ENCODE assay signal across 8 cellular contexts in the genomic region with DNA sequence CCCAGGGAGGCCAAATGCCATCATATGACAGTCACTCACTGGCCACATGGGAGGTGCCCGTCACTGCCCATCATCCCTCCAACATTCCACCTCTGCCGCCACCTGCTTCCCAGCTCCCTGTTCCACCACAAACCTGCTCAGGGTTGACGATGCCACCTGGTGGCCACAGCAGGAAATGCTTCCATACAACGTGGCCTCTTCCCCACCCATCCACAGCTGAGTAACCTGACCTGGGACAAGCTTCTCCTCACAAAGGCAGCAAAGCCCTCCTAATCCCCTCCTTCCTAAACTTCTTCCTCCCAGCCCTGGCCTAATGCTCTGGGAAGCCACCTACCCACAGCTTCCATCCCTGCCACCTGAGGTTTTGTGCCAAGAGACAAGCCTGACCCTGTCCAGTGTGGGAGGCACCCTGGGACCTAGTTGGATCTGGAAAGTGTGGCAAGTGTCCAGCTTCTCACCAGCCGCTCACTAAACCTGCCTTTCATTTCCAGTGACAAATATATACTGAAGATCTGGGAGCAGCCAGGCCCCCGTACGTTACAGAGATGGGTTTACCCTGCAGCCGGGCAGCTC. TPM values are rescaled to one million over a fixed set of nuclear protein-coding genes. Genes with fewer than 3 reads are reported as not detected.
DNase-seq lines count a peak whose midpoint lies in the region; ATAC-seq lines count a peak whose summit lies in the region.

No MANE protein-coding gene starts in this region.

- peaks cover 6% of the 10 kb centered on the region for H3K9me3 Mint-ChIP-seq in activated naive CD8-positive, alpha-beta T cell treated with anti-CD3 and anti-CD28 coated beads, Interleukin-2, amount 50 U/mL, for 24 hours

- no peak overlapping the region for H3K27ac Mint-ChIP-seq in activated naive CD8-positive, alpha-beta T cell treated with anti-CD3 and anti-CD28 coated beads, Interleukin-2, amount 50 U/mL, for 24 hours

- ATAC-seq in activated naive CD8-positive, alpha-beta T cell treated with anti-CD3 and anti-CD28 coated beads, Interleukin-2, amount 50 U/mL, for 24 hours: no peak
- peak; percentile 26 for ATAC-seq in left colon
- no peak for ATAC-seq in HG02884 (IDR thresholded peaks at IDR 0.05; ENCODE audit: unreplicated experiment)

- intact Hi-C loops in left colon (cut with DNase I, micrococcal nuclease): no loop called here

- DNase-seq in NCI-H2171 treated with DMSO at 0.1 percent for 48 hours (lab: John Stamatoyannopoulos, UW) (peak; percentile 30), NCI-H2171 (lab: John Stamatoyannopoulos, UW) (no peak), HuH-7.5 (ENCODE audit: low spot score) (peak; percentile 67), left colon (peak; percentile 57 to 67), inferior parietal cortex (ENCODE audit: extremely low spot score) (no peak)
- DNase-seq in activated naive CD8-positive, alpha-beta T cell treated with anti-CD3 and anti-CD28 coated beads, Interleukin-2, amount 50 U/mL, for 24 hours: peak; percentile 61
- DNase-seq in effector CD8-positive, alpha-beta T cell (lab: John Stamatoyannopoulos, UW): no peak

- peaks cover 14% of the 10 kb centered on the region for H3K27me3 Mint-ChIP-seq in activated naive CD8-positive, alpha-beta T cell treated with anti-CD3 and anti-CD28 coated beads, Interleukin-2, amount 50 U/mL, for 24 hours

- H3K36me3 Mint-ChIP-seq in activated naive CD8-positive, alpha-beta T cell treated with anti-CD3 and anti-CD28 coated beads, Interleukin-2, amount 50 U/mL, for 24 hours (ENCODE audit: low read depth): peaks cover 4% of the 10 kb centered on the region

- no peak overlapping the region for H3K4me3 Mint-ChIP-seq in activated naive CD8-positive, alpha-beta T cell treated with anti-CD3 and anti-CD28 coated beads, Interleukin-2, amount 50 U/mL, for 24 hours

- peaks cover 4% of the 10 kb centered on the region for H3K4me1 Mint-ChIP-seq in activated naive CD8-positive, alpha-beta T cell treated with anti-CD3 and anti-CD28 coated beads, Interleukin-2, amount 50 U/mL, for 24 hours

RNA-seq across cellular contexts. Expression of a gene that starts 4.3 kb away (rescaled TPM):
- 10 to 100 TPM; 25.0 to 36.9 TPM for total RNA-seq in left colon

Comparison
In these comparisons a context has a peak if more than half of its experiments do, and no peak if none do; other contexts are left out.
1. DNase-seq: peak in NCI-H2171 treated with DMSO at 0.1 percent for 48 hours (single experiment), HuH-7.5 (single experiment), activated naive CD8-positive, alpha-beta T cell treated with anti-CD3 and anti-CD28 coated beads, Interleukin-2, amount 50 U/mL, for 24 hours (single experiment) and left colon (2 of 2); none in NCI-H2171 (single experiment), inferior parietal cortex (single experiment) and effector CD8-positive, alpha-beta T cell (single experiment).